In the genomic region with DNA sequence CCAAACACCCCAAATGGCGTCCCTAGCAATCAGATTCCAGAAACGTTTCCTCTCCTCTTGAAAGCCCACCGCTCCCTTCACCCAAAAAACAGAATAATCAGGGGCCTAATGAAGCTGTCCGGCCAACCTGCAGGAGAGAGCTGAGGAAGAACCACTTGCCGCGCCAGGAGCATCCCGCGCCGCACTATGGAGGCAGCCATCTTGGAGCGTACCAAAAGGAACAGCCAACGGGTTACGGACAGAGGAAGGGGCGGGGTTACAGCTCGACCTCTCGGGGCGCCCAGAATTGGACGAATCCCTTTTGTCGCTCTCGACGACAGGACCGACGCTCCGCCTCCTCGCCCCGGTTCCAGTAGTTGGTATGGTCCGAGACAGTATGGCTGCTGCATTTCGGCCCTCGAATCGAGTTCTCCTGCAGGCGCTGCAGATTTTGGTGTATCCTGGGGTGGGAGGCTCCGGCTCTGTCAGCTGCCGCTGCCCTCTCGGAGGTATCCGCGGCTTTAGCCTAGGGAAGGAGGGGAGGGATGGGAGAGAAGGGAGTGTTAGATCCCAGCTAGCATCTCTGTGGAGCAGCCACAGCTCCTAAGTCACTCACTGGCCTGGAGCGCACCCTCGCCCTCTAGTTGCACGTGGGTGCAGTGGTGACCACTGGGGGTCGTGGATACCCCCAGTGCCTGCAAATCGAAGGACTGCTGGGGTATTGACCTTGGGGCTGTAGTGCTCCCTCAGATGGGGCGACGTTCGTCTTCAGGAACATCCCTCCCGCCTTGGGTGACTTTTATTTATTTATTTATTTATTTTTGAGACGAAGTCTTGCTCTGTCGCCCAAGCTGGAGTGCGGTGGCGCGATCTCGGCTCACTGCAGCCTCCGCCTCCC, we compare ENCODE assay signal across 8 cellular contexts. TPM values are rescaled to one million over a fixed set of nuclear protein-coding genes. Genes with fewer than 3 reads are reported as not detected.
DNase-seq lines count a peak whose midpoint lies in the region; ATAC-seq and TF ChIP-seq lines count a peak whose summit lies in the region.

A gene (minus strand): TSS at position 219 of the 877 bp plus-strand sequence. CDS start 19 bp downstream, at position 200.
A gene with protein sequence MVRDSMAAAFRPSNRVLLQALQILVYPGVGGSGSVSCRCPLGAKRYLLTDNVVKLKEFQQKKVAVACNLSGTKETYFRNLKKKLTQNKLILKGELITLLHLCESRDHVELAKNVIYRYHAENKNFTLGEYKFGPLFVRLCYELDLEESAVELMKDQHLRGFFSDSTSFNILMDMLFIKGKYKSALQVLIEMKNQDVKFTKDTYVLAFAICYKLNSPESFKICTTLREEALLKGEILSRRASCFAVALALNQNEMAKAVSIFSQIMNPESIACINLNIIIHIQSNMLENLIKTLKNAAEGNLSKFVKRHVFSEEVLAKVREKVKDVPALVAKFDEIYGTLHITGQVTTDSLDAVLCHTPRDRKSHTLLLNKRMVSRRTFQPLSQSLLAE (plus strand): TSS at position 352 of the 877 bp plus-strand sequence. CDS start 10 bp downstream, at position 362.

- H3K9me3 ChIP-seq in left lung = no peaks in the 10 kb centered on the region

- H3K27me3 ChIP-seq in left lung = no peaks in the 10 kb centered on the region

- H3K36me3 ChIP-seq in left lung = peaks cover 0 to 20% of the 10 kb centered on the region in 2 donors

- peaks cover 15% of the 10 kb centered on the region for H3K4me1 Mint-ChIP-seq in dendritic cell treated with granulocyte-macrophage colony-stimulating factor and Interleukin-4, amounts not matched to agents 40 ng/mL and 50 ng/mL, for 4 days (ENCODE audit: low read depth)

- peak within 1 kb of the TSS; percentile 92 for H3K4me3 Mint-ChIP-seq in dendritic cell treated with granulocyte-macrophage colony-stimulating factor and Interleukin-4, amounts not matched to agents 40 ng/mL and 50 ng/mL, for 4 days

- H3K4me3 ChIP-seq in left lung = peak within 1 kb of the TSS; percentile 63 to 77

- H3K27ac ChIP-seq in left lung = peak within 1 kb of the TSS; percentile 67 to 81

- peak within 1 kb of the TSS; percentile 89 for H3K27ac Mint-ChIP-seq in dendritic cell treated with granulocyte-macrophage colony-stimulating factor and Interleukin-4, amounts not matched to agents 40 ng/mL and 50 ng/mL, for 4 days

- intact Hi-C loops in dendritic cell treated with granulocyte-macrophage colony-stimulating factor and Interleukin-4, amounts not matched to agents 40 ng/mL and 50 ng/mL, for 4 days (cut with micrococcal nuclease) = loop anchor here (1.0 kb wide), 1 partner anchor 12 kb away; no protein-coding TSS in a partner anchor
- intact Hi-C loops in left lung (cut with DNase I) = no loop called here

- DNase-seq in CD1c-positive myeloid dendritic cell (ENCODE audit: extremely low spot score) = peak; percentile 99
- DNase-seq in NCI-H748 (lab: John Stamatoyannopoulos, UW; ENCODE audit: unreplicated experiment) = peak; percentile 99
- DNase-seq in activated CD4-positive, alpha-beta T cell treated with anti-CD3 and anti-CD28 coated beads, Interleukin-2, amount 50 U/mL, for 24 hours (ENCODE audit: low read depth in 1 of 2, low spot score in 1 of 2) = peak; percentile 76 to 95
- peak; percentile 95 to 98 for DNase-seq in left lung
- DNase-seq in stimulated activated CD4-positive, alpha-beta T cell treated with anti-CD3 and anti-CD28 coated beads, Interleukin-2, amount 100 ng/mL, for 48 hours = peak; percentile 84 to 86

- ATAC-seq in GM19372 (IDR thresholded peaks at IDR 0.05; ENCODE audit: low read depth, unreplicated experiment) (peak; percentile 98), HG03558 (IDR thresholded peaks at IDR 0.05; ENCODE audit: extremely low read depth, unreplicated experiment) (peak; percentile 95), left lung (peak; percentile 100)

- no peak for TF ChIP-seq CTCF in left lung (IDR thresholded peaks at IDR 0.05)

- peaks cover 57% of the 10 kb centered on the region for H3K36me3 Mint-ChIP-seq in dendritic cell treated with granulocyte-macrophage colony-stimulating factor and Interleukin-4, amounts not matched to agents 40 ng/mL and 50 ng/mL, for 4 days (ENCODE audit: low read depth)

- H3K9me3 Mint-ChIP-seq in dendritic cell treated with granulocyte-macrophage colony-stimulating factor and Interleukin-4, amounts not matched to agents 40 ng/mL and 50 ng/mL, for 4 days = no peaks in the 10 kb centered on the region

- H3K4me1 ChIP-seq in left lung = peaks cover 0 to 37% of the 10 kb centered on the region in 2 donors

- H3K27me3 Mint-ChIP-seq in dendritic cell treated with granulocyte-macrophage colony-stimulating factor and Interleukin-4, amounts not matched to agents 40 ng/mL and 50 ng/mL, for 4 days = no peaks in the 10 kb centered on the region

RNA-seq across cellular contexts. Expression of the first gene that starts in this region (rescaled TPM):
- 10 to 100 TPM; 44.1 to 46.2 TPM for total RNA-seq in left lung

RNA-seq across cellular contexts. Expression of the second gene that starts in this region (rescaled TPM):
- total RNA-seq in left lung = 1 to 10 TPM; 7.6 to 7.9 TPM

Comparison
In these comparisons a context has a peak if more than half of its experiments do, and no peak if none do; other contexts are left out.
1. Peak in every context shown above with its lines: DNase-seq, ATAC-seq, H3K4me3 ChIP-seq and H3K27ac ChIP-seq.